8 cellular contexts compared by ENCODE assay signal in genomic region chr3:46663611-46664135, GRCh38. TPM values are rescaled to one million over a fixed set of nuclear protein-coding genes. Genes with fewer than 3 reads are reported as not detected.
DNase-seq lines count a peak whose midpoint lies in the region; ATAC-seq and TF ChIP-seq lines count a peak whose summit lies in the region.

No MANE protein-coding gene starts in this region.

- POLR2A ChIA-PET in naive thymus-derived CD4-positive, alpha-beta T cell (lab: Charles Lee), result no interaction called here

- no peaks in the 10 kb centered on the region for H3K27me3 ChIP-seq in naive thymus-derived CD4-positive, alpha-beta T cell (ENCODE audit: control insufficient read depth in 2 of 2, insufficient read depth in 2 of 2, low read length in 2 of 2)

- H3K36me3 Mint-ChIP-seq in brain, result no peaks in the 10 kb centered on the region
- H3K36me3 Mint-ChIP-seq in naive thymus-derived CD4-positive, alpha-beta T cell, result no peaks in the 10 kb centered on the region
- no peaks in the 10 kb centered on the region for H3K36me3 Mint-ChIP-seq in stimulated activated memory B cell treated with anti-CD40 and anti-IgM and Interleukin-4, amounts not matched to agents 10 μg/mL and 1 μg/mL and 100 μg/mL, for 72 hours

- H3K9me3 ChIP-seq in naive thymus-derived CD4-positive, alpha-beta T cell (ENCODE audit: control insufficient read depth in 2 of 3, low read length in 3 of 3), result no peaks in the 10 kb centered on the region

- intact Hi-C loops in naive thymus-derived CD4-positive, alpha-beta T cell (cut with micrococcal nuclease), result loop anchor here in 1 of 2 donors (1.0 kb wide), 1 partner anchor 246 kb away; no protein-coding TSS in a partner anchor

- H3K9me3 Mint-ChIP-seq in brain, result no peaks in the 10 kb centered on the region
- no peaks in the 10 kb centered on the region for H3K9me3 Mint-ChIP-seq in naive thymus-derived CD4-positive, alpha-beta T cell
- no peaks in the 10 kb centered on the region for H3K9me3 Mint-ChIP-seq in stimulated activated memory B cell treated with anti-CD40 and anti-IgM and Interleukin-4, amounts not matched to agents 10 μg/mL and 1 μg/mL and 100 μg/mL, for 72 hours

- peak in 1 of 2 experiments; percentile 32 for TF ChIP-seq CTCF in brain (conservative IDR thresholded peaks at IDR 0.05)

- ATAC-seq in naive thymus-derived CD4-positive, alpha-beta T cell, result peak; percentile 40
- no peak for ATAC-seq in stimulated activated memory B cell treated with anti-CD40 and anti-IgM and Interleukin-4, amounts not matched to agents 10 μg/mL and 1 μg/mL and 100 μg/mL, for 72 hours
- ATAC-seq in HG03442 (IDR thresholded peaks at IDR 0.05; ENCODE audit: unreplicated experiment), result no peak

- H3K27ac ChIP-seq in naive thymus-derived CD4-positive, alpha-beta T cell (ENCODE audit: low read depth, low read length), result no peak overlapping the region

- peaks cover 2% of the 10 kb centered on the region for H3K27me3 Mint-ChIP-seq in brain
- peaks cover 0 to 6% (median 0%) of the 10 kb centered on the region in 5 donors for H3K27me3 Mint-ChIP-seq in naive thymus-derived CD4-positive, alpha-beta T cell
- peaks cover 48% of the 10 kb centered on the region for H3K27me3 Mint-ChIP-seq in stimulated activated memory B cell treated with anti-CD40 and anti-IgM and Interleukin-4, amounts not matched to agents 10 μg/mL and 1 μg/mL and 100 μg/mL, for 72 hours

- peaks cover 61% of the 10 kb centered on the region for H3K4me1 Mint-ChIP-seq in brain
- H3K4me1 Mint-ChIP-seq in naive thymus-derived CD4-positive, alpha-beta T cell, result peaks cover 0 to 9% (median 7%) of the 10 kb centered on the region in 7 donors
- peaks cover 16% of the 10 kb centered on the region for H3K4me1 Mint-ChIP-seq in stimulated activated memory B cell treated with anti-CD40 and anti-IgM and Interleukin-4, amounts not matched to agents 10 μg/mL and 1 μg/mL and 100 μg/mL, for 72 hours

- H3K4me1 ChIP-seq in naive thymus-derived CD4-positive, alpha-beta T cell (ENCODE audit: control insufficient read depth in 2 of 2, insufficient read depth in 2 of 2, low read length in 2 of 2), result no peaks in the 10 kb centered on the region

- H3K27ac Mint-ChIP-seq in brain, result peak overlapping the region; percentile 15 to 97 (median 67)
- peak overlapping the region in 1 of 9 donors; percentile 49 for H3K27ac Mint-ChIP-seq in naive thymus-derived CD4-positive, alpha-beta T cell
- no peak overlapping the region for H3K27ac Mint-ChIP-seq in stimulated activated memory B cell treated with anti-CD40 and anti-IgM and Interleukin-4, amounts not matched to agents 10 μg/mL and 1 μg/mL and 100 μg/mL, for 72 hours

- CTCF ChIA-PET in naive thymus-derived CD4-positive, alpha-beta T cell (lab: Charles Lee), result interaction anchor here (0.7 to 0.9 kb wide), 2 partner anchors 8 to 232 kb away, joined by 3 to 5 read pairs; no protein-coding TSS in a partner anchor

- DNase-seq in GDM1 (lab: John Stamatoyannopoulos, UW) (peak; percentile 27), NCI-H146 (lab: John Stamatoyannopoulos, UW) (peak; percentile 96), globus pallidus (ENCODE audit: low spot score) (no peak), NCI-H1436 (lab: John Stamatoyannopoulos, UW) (no peak)
- DNase-seq in naive thymus-derived CD4-positive, alpha-beta T cell, result peak in 6 of 9 donors; percentile 7 to 21 (median 10)

- no peaks in the 10 kb centered on the region for H3K36me3 ChIP-seq in naive thymus-derived CD4-positive, alpha-beta T cell (ENCODE audit: control insufficient read depth in 2 of 3, insufficient read depth in 3 of 3, low read length in 3 of 3)

- H3K4me3 ChIP-seq in naive thymus-derived CD4-positive, alpha-beta T cell (ENCODE audit: low read length), result no peak overlapping the region

- peak overlapping the region in 2 of 5 experiments; percentile 5 to 50 for H3K4me3 Mint-ChIP-seq in brain
- H3K4me3 Mint-ChIP-seq in naive thymus-derived CD4-positive, alpha-beta T cell, result no peak overlapping the region
- no peak overlapping the region for H3K4me3 Mint-ChIP-seq in stimulated activated memory B cell treated with anti-CD40 and anti-IgM and Interleukin-4, amounts not matched to agents 10 μg/mL and 1 μg/mL and 100 μg/mL, for 72 hours

RNA-seq across cellular contexts. Expression of gene ALS2CL, which starts 29.8 kb away (rescaled TPM):
- polyA plus RNA-seq in brain (ENCODE audit: insufficient read depth, low read depth, low replicate concordance), result 0.39 TPM
- total RNA-seq in naive thymus-derived CD4-positive, alpha-beta T cell, result 10 to 100 TPM in 4 of 5 experiments, 1 to 10 TPM in 1; 4.2 to 41.5 (median 31.1) TPM
- 10 to 100 TPM in 1 of 2 donors, 1 to 10 TPM in 1; 6.2 to 12.6 TPM for polyA plus RNA-seq in naive thymus-derived CD4-positive, alpha-beta T cell

RNA-seq across cellular contexts. Expression of gene TMIE, which starts 37.5 kb away (rescaled TPM):
- polyA plus RNA-seq in brain (ENCODE audit: insufficient read depth, low read depth, low replicate concordance), result 2.1 TPM
- total RNA-seq in naive thymus-derived CD4-positive, alpha-beta T cell, result 1 to 10 TPM in 4 of 5 experiments, under 1 TPM in 1; 0.31 to 5.4 (median 3.9) TPM
- 1 to 10 TPM; 5.1 to 5.6 TPM for polyA plus RNA-seq in naive thymus-derived CD4-positive, alpha-beta T cell

RNA-seq across cellular contexts. Expression of gene FAM240A, which starts 51.3 kb away (rescaled TPM):
- polyA plus RNA-seq in brain (ENCODE audit: insufficient read depth, low read depth, low replicate concordance), result not detected
- total RNA-seq in naive thymus-derived CD4-positive, alpha-beta T cell, result not detected
- not detected for polyA plus RNA-seq in naive thymus-derived CD4-positive, alpha-beta T cell

RNA-seq across cellular contexts. Expression of gene PRSS50, which starts 54.0 kb away (rescaled TPM):
- polyA plus RNA-seq in brain (ENCODE audit: insufficient read depth, low read depth, low replicate concordance), result not detected
- under 1 TPM in 1 of 5 experiments, not detected in 4; 0.11 TPM for total RNA-seq in naive thymus-derived CD4-positive, alpha-beta T cell
- polyA plus RNA-seq in naive thymus-derived CD4-positive, alpha-beta T cell, result not detected

Comparison
In these comparisons a context has a peak if more than half of its experiments do, and no peak if none do; other contexts are left out.
1. DNase-seq: peak in GDM1 (single experiment), NCI-H146 (single experiment) and naive thymus-derived CD4-positive, alpha-beta T cell (6 of 9); none in globus pallidus (single experiment) and NCI-H1436 (single experiment).